In genomic region chr5:148833925-148834324, GRCh38 we compare ENCODE assay signal across 28 cellular contexts. TPM values are rescaled to one million over a fixed set of nuclear protein-coding genes. Genes with fewer than 3 reads are reported as not detected.
DNase-seq lines count a peak whose midpoint lies in the region; ATAC-seq and TF ChIP-seq lines count a peak whose summit lies in the region.
"Had no signal": no experiment of that assay in that cellular context is flagged by ENCODE, and none has a peak within 500 bp of the region (broad histone marks: within the 10 kb centered on the region; RNA-seq: fewer than 3 reads in every experiment).

No MANE protein-coding gene starts in this region.

- H3K27me3 ChIP-seq in left ventricle myocardium inferior (ENCODE audit: low read depth) (no peaks in the 10 kb centered on the region), testis (no peaks in the 10 kb centered on the region)
- H3K27me3 ChIP-seq: colonic mucosa, left lung, sigmoid colon had no signal

- H3K9me3 ChIP-seq in left ventricle myocardium inferior (replicated peaks): no peaks in the 10 kb centered on the region
- H3K9me3 ChIP-seq in testis: no peaks in the 10 kb centered on the region
- H3K9me3 ChIP-seq: A549, colonic mucosa, left lung, sigmoid colon had no signal

- intact Hi-C loops in left ventricle myocardium inferior (cut with micrococcal nuclease) (no loop called here), left cardiac atrium (cut with DNase I) (no loop called here), testis (cut with DNase I; ENCODE audit: low total_unique reads) (no loop called here)

- H3K4me3 ChIP-seq in left ventricle myocardium inferior (peak overlapping the region; percentile 1), testis (no peak overlapping the region)
- H3K4me3 ChIP-seq: A549, colonic mucosa, left lung, sigmoid colon had no signal

- no peak for TF ChIP-seq CTCF in left ventricle myocardium inferior (IDR thresholded peaks at IDR 0.05; ENCODE audit: borderline replicate concordance)
- TF ChIP-seq CTCF in testis (IDR thresholded peaks at IDR 0.05): no peak

- H3K27ac Mint-ChIP-seq in natural killer cell treated with Interleukin-12 subunit alpha and Interleukin-12 subunit beta and Interleukin-15 and Interleukin-18, amount 100 ng/mL, for 72 hours: peak overlapping the region; percentile 93 to 95
- H3K27ac Mint-ChIP-seq: activated CD8-positive, alpha-beta T cell treated with anti-CD3 and anti-CD28 coated beads for 36 hours; activated naive CD8-positive, alpha-beta T cell; activated T-helper 17 cell treated with anti-CD3 and anti-CD28 coated beads, Interleukin-2, amount 50 U/mL, for 72 hours; progenitor cell of endocrine pancreas had no signal

- DNase-seq in left ventricle myocardium inferior (no peak), left cardiac atrium (no peak), RPMI8226 (peak; percentile 83), NCI-H2196 (lab: John Stamatoyannopoulos, UW; ENCODE audit: unreplicated experiment) (no peak), hippocampal formation (lab: John Stamatoyannopoulos, UW) (no peak), testis (no peak)
- DNase-seq in natural killer cell treated with Interleukin-12 subunit alpha and Interleukin-12 subunit beta and Interleukin-15 and Interleukin-18, amount 100 ng/mL, for 72 hours (ENCODE audit: low spot score): no peak
- no peak for DNase-seq in activated CD4-positive, CD25-positive, alpha-beta regulatory T cell (lab: John Stamatoyannopoulos, UW)
- DNase-seq: activated CD8-positive, alpha-beta memory T cell treated with anti-CD3 and anti-CD28 coated beads, Interleukin-2, amount 50 U/mL, for 48 hours; aorta; colonic mucosa; DMS 273 treated with DMSO at 0.1 percent for 48 hours; effector CD8-positive, alpha-beta T cell; EL; left lung; NCI-H1417; NCI-H2081; NCI-H2227 treated with DMSO at 0.1 percent for 48 hours; NCI-H526; nucleus accumbens; SHP77; sigmoid colon; stimulated activated naive CD4-positive, alpha-beta T cell had no signal

- peaks cover 88 to 92% of the 10 kb centered on the region in 2 donors for H3K4me1 Mint-ChIP-seq in natural killer cell treated with Interleukin-12 subunit alpha and Interleukin-12 subunit beta and Interleukin-15 and Interleukin-18, amount 100 ng/mL, for 72 hours (ENCODE audit: low read depth in 2 of 2)

- no peaks in the 10 kb centered on the region for H3K27me3 Mint-ChIP-seq in natural killer cell treated with Interleukin-12 subunit alpha and Interleukin-12 subunit beta and Interleukin-15 and Interleukin-18, amount 100 ng/mL, for 72 hours

- no peaks in the 10 kb centered on the region for H3K9me3 Mint-ChIP-seq in natural killer cell treated with Interleukin-12 subunit alpha and Interleukin-12 subunit beta and Interleukin-15 and Interleukin-18, amount 100 ng/mL, for 72 hours
- H3K9me3 Mint-ChIP-seq: activated CD8-positive, alpha-beta T cell treated with anti-CD3 and anti-CD28 coated beads for 36 hours; activated T-helper 17 cell treated with anti-CD3 and anti-CD28 coated beads, Interleukin-2, amount 50 U/mL, for 72 hours had no signal

- ATAC-seq in left cardiac atrium: no peak
- no peak for ATAC-seq in natural killer cell treated with Interleukin-12 subunit alpha and Interleukin-12 subunit beta and Interleukin-15 and Interleukin-18, amount 100 ng/mL, for 72 hours
- ATAC-seq: A549, left lung had no signal

- H3K36me3 ChIP-seq in left ventricle myocardium inferior (no peaks in the 10 kb centered on the region), testis (ENCODE audit: low read depth, missing control alignments) (no peaks in the 10 kb centered on the region)
- H3K36me3 ChIP-seq: colonic mucosa, left lung, sigmoid colon had no signal

- H3K4me1 ChIP-seq in left ventricle myocardium inferior: peaks cover 89% of the 10 kb centered on the region
- H3K4me1 ChIP-seq in testis: no peaks in the 10 kb centered on the region
- H3K4me1 ChIP-seq: A549, colonic mucosa had no signal

- H3K27ac ChIP-seq in left ventricle myocardium inferior (replicated peaks): peak overlapping the region; percentile 96
- no peak overlapping the region for H3K27ac ChIP-seq in testis
- H3K27ac ChIP-seq: A549, colonic mucosa, sigmoid colon had no signal

- H3K4me3 Mint-ChIP-seq in natural killer cell treated with Interleukin-12 subunit alpha and Interleukin-12 subunit beta and Interleukin-15 and Interleukin-18, amount 100 ng/mL, for 72 hours: peak overlapping the region; percentile 52
- H3K4me3 Mint-ChIP-seq: activated CD8-positive, alpha-beta T cell treated with anti-CD3 and anti-CD28 coated beads for 36 hours; activated naive CD8-positive, alpha-beta T cell; activated T-helper 17 cell treated with anti-CD3 and anti-CD28 coated beads, Interleukin-2, amount 50 U/mL, for 72 hours had no signal

- TF ChIP-seq POLR2A in testis (IDR thresholded peaks at IDR 0.05): no peak

- 86 to 98% methylated on average over 2 of the region's 2 CpGs for WGBS in testis, 2 donors

- H3K36me3 Mint-ChIP-seq in natural killer cell treated with Interleukin-12 subunit alpha and Interleukin-12 subunit beta and Interleukin-15 and Interleukin-18, amount 100 ng/mL, for 72 hours: peaks cover 7% of the 10 kb centered on the region

RNA-seq across cellular contexts. Expression of gene ADRB2, which starts 7.5 kb away (rescaled TPM):
- 5.1 TPM for total RNA-seq in left ventricle myocardium inferior
- total RNA-seq in left cardiac atrium: 1 to 10 TPM; 3.3 to 5.8 TPM
- total RNA-seq in natural killer cell treated with Interleukin-12 subunit alpha and Interleukin-12 subunit beta and Interleukin-15 and Interleukin-18, amount 100 ng/mL, for 72 hours: 1 to 10 TPM; 3.8 to 4.4 TPM
- under 1 TPM; 0.79 to 0.93 TPM for total RNA-seq in testis
- polyA plus RNA-seq in testis (ENCODE audit: insufficient read depth, low read depth, low replicate concordance): 0.76 TPM
